Comparison of ENCODE assay signal across 1 cellular context in the genomic region with DNA sequence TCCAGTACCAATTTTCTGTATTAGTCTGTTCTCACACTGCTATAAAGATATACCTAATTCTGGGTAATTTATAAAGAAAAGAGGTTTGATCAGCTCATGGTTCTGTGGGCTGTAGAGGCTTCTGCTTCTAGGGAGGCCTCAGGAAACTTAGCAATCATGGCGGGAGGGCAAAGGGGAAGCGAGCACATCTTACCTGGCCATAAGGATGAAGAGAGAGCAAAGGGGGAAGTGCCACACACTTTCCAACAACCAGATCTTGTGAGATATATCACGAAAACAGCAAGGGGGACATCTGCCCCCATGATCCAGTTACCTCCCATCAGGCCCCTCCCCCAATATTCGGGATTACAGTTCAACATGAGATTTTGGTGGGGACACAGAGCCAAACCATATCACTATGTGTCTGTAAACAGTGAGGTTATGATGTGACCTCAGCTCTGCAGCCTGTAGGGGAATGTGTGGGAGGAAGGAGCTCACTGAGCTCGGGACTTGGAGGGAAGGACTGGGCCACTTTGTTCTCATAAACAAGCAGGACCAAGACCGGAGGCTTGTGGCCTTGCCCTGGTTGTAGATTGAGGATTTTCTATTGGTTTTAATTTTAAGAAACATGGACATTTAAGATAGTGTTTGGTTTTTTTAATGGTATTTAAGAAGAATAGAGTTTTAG.
TF ChIP-seq lines count a peak whose summit lies in the region.

No MANE protein-coding gene starts in this region.

TF ChIP-seq in IMR-90, 13 proteins besides CTCF, POLR2A, EP300 and RAD21:
- TF ChIP-seq, protein P1, sequence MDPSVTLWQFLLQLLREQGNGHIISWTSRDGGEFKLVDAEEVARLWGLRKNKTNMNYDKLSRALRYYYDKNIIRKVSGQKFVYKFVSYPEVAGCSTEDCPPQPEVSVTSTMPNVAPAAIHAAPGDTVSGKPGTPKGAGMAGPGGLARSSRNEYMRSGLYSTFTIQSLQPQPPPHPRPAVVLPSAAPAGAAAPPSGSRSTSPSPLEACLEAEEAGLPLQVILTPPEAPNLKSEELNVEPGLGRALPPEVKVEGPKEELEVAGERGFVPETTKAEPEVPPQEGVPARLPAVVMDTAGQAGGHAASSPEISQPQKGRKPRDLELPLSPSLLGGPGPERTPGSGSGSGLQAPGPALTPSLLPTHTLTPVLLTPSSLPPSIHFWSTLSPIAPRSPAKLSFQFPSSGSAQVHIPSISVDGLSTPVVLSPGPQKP (IDR thresholded peaks at IDR 0.05; ENCODE audit: borderline replicate concordance, low read depth, low read length) = no peak
- TF ChIP-seq RFX5 (IDR thresholded peaks at IDR 0.05; ENCODE audit: low read depth, low read length) = no peak
- no peak for TF ChIP-seq MAFK (IDR thresholded peaks at IDR 0.05; ENCODE audit: low read depth, low read length)
- no peak for TF ChIP-seq FOS (IDR thresholded peaks at IDR 0.05; ENCODE audit: low read depth, low read length)
- TF ChIP-seq, protein P2, sequence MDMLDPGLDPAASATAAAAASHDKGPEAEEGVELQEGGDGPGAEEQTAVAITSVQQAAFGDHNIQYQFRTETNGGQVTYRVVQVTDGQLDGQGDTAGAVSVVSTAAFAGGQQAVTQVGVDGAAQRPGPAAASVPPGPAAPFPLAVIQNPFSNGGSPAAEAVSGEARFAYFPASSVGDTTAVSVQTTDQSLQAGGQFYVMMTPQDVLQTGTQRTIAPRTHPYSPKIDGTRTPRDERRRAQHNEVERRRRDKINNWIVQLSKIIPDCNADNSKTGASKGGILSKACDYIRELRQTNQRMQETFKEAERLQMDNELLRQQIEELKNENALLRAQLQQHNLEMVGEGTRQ (IDR thresholded peaks at IDR 0.05; ENCODE audit: low read depth, low read length) = no peak
- no peak for TF ChIP-seq MAZ (IDR thresholded peaks at IDR 0.05; ENCODE audit: borderline replicate concordance, low read depth, low read length)
- no peak for TF ChIP-seq SMC3 (IDR thresholded peaks at IDR 0.05; ENCODE audit: low read depth, low read length)
